1 cellular context compared by ENCODE assay signal in genomic region chr2:42317945-42318344, GRCh38.
TF ChIP-seq lines count a peak whose summit lies in the region.

No MANE protein-coding gene starts in this region.

TF ChIP-seq in HepG2, 621 proteins besides CTCF, POLR2A, EP300 and RAD21:
- TF ChIP-seq ZNF775 (CRISPR knock-in tag; IDR thresholded peaks at IDR 0.05; ENCODE audit: borderline replicate concordance) (no peak), SRSF9 (IDR thresholded peaks at IDR 0.05; ENCODE audit: borderline replicate concordance, insufficient read depth, low read depth, low read length, poor library complexity, severe bottlenecking) (no peak), DDIT3 (CRISPR knock-in tag; IDR thresholded peaks at IDR 0.05) (no peak), SP2 (CRISPR knock-in tag; IDR thresholded peaks at IDR 0.05) (no peak), ZBTB4 (CRISPR knock-in tag; IDR thresholded peaks at IDR 0.05; ENCODE audit: borderline replicate concordance) (no peak), CSRNP1 (CRISPR knock-in tag; IDR thresholded peaks at IDR 0.05) (no peak), GPBP1L1 (CRISPR knock-in tag; IDR thresholded peaks at IDR 0.05) (no peak), POGZ (CRISPR knock-in tag; IDR thresholded peaks at IDR 0.05) (no peak), ZNF713 (CRISPR knock-in tag; IDR thresholded peaks at IDR 0.05) (no peak), ZMYM4 (CRISPR knock-in tag; IDR thresholded peaks at IDR 0.05) (no peak), PAF1 (CRISPR knock-in tag; IDR thresholded peaks at IDR 0.05) (0 out of 2 replicates have a peak, but pooled peaks have one; percentile 58), ZNF597 (CRISPR knock-in tag; IDR thresholded peaks at IDR 0.05) (no peak), ZNF318 (CRISPR knock-in tag; IDR thresholded peaks at IDR 0.05) (no peak), ZNF644 (CRISPR knock-in tag; IDR thresholded peaks at IDR 0.05; ENCODE audit: low read depth) (no peak), RBM22 (optimal IDR thresholded peaks at IDR 0.05; ENCODE audit: low read length) (peak; percentile 89), HOXD1 (CRISPR knock-in tag; IDR thresholded peaks at IDR 0.05) (no peak), SOX13 (IDR thresholded peaks at IDR 0.05) (no peak), SOX13 (CRISPR knock-in tag; conservative IDR thresholded peaks at IDR 0.05 in 1 of 2, IDR thresholded peaks at IDR 0.05 in 1 of 2) (no peak), SP4 (CRISPR knock-in tag; IDR thresholded peaks at IDR 0.05) (no peak), ZNF549 (CRISPR knock-in tag; IDR thresholded peaks at IDR 0.05) (no peak), ZNF574 (CRISPR knock-in tag; IDR thresholded peaks at IDR 0.05) (no peak), POLR2AphosphoS5 (IDR thresholded peaks at IDR 0.05; ENCODE audit: low read depth, low read length) (peak; percentile 37; the same call in 1 of the 2 replicates), ZNF543 (CRISPR knock-in tag; IDR thresholded peaks at IDR 0.05) (no peak), HNF1B (CRISPR knock-in tag; IDR thresholded peaks at IDR 0.05) (no peak), TBX2 (CRISPR knock-in tag; IDR thresholded peaks at IDR 0.05; ENCODE audit: borderline replicate concordance) (no peak), ZNF441 (CRISPR knock-in tag; IDR thresholded peaks at IDR 0.05; ENCODE audit: borderline replicate concordance) (no peak), MBNL3 (CRISPR knock-in tag; conservative IDR thresholded peaks at IDR 0.05) (no peak), REXO4 (CRISPR knock-in tag; IDR thresholded peaks at IDR 0.05; ENCODE audit: borderline replicate concordance) (no peak)
